In the genomic region with DNA sequence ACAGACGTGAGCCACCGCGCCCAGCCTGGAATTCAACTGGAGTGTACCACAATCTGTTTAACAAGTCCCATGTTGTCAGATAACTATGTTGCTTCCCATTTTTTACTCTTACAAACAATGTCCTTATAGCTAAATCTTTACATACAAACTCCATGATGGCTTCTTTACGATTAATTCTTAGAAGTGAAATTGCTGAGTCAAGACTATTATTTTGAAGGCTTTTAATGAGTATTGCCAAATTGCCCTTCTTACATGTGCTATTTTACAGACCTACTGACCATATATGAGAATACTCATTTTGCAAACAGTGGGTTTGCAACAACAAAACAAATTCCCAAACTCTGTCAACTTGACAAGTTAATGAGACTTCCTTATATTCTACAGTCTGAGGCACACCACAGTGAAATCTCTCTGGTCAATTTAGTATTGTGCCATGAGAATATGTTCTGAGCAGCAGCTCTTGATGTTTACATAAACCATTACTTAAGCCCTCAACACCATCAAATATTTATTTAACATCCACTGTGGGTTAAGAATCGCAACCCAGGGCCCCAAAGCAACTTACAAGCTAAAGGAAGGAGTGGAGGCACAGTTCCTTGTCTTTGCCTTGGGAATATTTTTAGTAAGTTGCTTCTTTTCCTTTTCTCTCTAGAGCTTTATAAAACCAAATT, we compare ENCODE assay signal across 1 cellular context.
TF ChIP-seq lines count a peak whose summit lies in the region.

No MANE protein-coding gene starts in this region.

TF ChIP-seq in HepG2, 621 proteins besides CTCF, POLR2A, EP300 and RAD21 (continued from another document):
- TF ChIP-seq PAX8 (CRISPR knock-in tag; IDR thresholded peaks at IDR 0.05; ENCODE audit: borderline replicate concordance) (no peak), TBX3 (IDR thresholded peaks at IDR 0.05; ENCODE audit: borderline replicate concordance) (no peak), MIER3 (CRISPR knock-in tag; IDR thresholded peaks at IDR 0.05; ENCODE audit: borderline replicate concordance) (0 out of 2 replicates have a peak, but pooled peaks have one; percentile 33), MTA3 (CRISPR knock-in tag; IDR thresholded peaks at IDR 0.05) (no peak), SP5 (CRISPR knock-in tag; IDR thresholded peaks at IDR 0.05; ENCODE audit: borderline replicate concordance, low read depth) (no peak), SP2 (CRISPR knock-in tag; IDR thresholded peaks at IDR 0.05) (no peak), GATAD2A (CRISPR knock-in tag; IDR thresholded peaks at IDR 0.05) (peak; percentile 81), PPARG (CRISPR knock-in tag; conservative IDR thresholded peaks at IDR 0.05) (0 out of 2 replicates have a peak, but pooled peaks have one; percentile 28), STAG1 (CRISPR knock-in tag; IDR thresholded peaks at IDR 0.05) (peak; percentile 11; the same call in 1 of the 2 replicates), PAXIP1 (CRISPR knock-in tag; conservative IDR thresholded peaks at IDR 0.05) (peak; percentile 55), NFIC (IDR thresholded peaks at IDR 0.05; ENCODE audit: low read length) (0 out of 2 replicates have a peak, but pooled peaks have one; percentile 36), ZBTB1 (CRISPR knock-in tag; IDR thresholded peaks at IDR 0.05; ENCODE audit: borderline replicate concordance) (no peak), GFI1 (CRISPR knock-in tag; IDR thresholded peaks at IDR 0.05; ENCODE audit: borderline replicate concordance) (no peak), NCOA2 (CRISPR knock-in tag; IDR thresholded peaks at IDR 0.05) (peak; percentile 49; the same call in 1 of the 2 replicates), HDAC2 (CRISPR knock-in tag; IDR thresholded peaks at IDR 0.05) (peak; percentile 36; the same call in 1 of the 2 replicates), RCOR2 (CRISPR knock-in tag; IDR thresholded peaks at IDR 0.05) (0 out of 2 replicates have a peak, but pooled peaks have one; percentile 55), ZNF672 (CRISPR knock-in tag; IDR thresholded peaks at IDR 0.05) (no peak), ZNF260 (CRISPR knock-in tag; IDR thresholded peaks at IDR 0.05; ENCODE audit: borderline replicate concordance, low read depth) (no peak), ZSCAN21 (CRISPR knock-in tag; IDR thresholded peaks at IDR 0.05; ENCODE audit: borderline replicate concordance) (no peak), ISL2 (CRISPR knock-in tag; IDR thresholded peaks at IDR 0.05) (peak; percentile 75; the same call in 1 of the 2 replicates), KMT2B (CRISPR knock-in tag; IDR thresholded peaks at IDR 0.05) (no peak), NR3C1 (CRISPR knock-in tag; IDR thresholded peaks at IDR 0.05) (no peak), SOX13 (IDR thresholded peaks at IDR 0.05) (no peak), SOX13 (CRISPR knock-in tag; conservative IDR thresholded peaks at IDR 0.05 in 1 of 2, IDR thresholded peaks at IDR 0.05 in 1 of 2) (peak in 1 of 2 experiments; percentile 66; a peak in 2 of 4 replicates), ARID3A (IDR thresholded peaks at IDR 0.05; ENCODE audit: low read depth, low read length) (0 out of 2 replicates have a peak, but pooled peaks have one; percentile 44), POLR2AphosphoS2 (IDR thresholded peaks at IDR 0.05; ENCODE audit: low read depth, low read length) (no peak)
- TF ChIP-seq, protein P1, sequence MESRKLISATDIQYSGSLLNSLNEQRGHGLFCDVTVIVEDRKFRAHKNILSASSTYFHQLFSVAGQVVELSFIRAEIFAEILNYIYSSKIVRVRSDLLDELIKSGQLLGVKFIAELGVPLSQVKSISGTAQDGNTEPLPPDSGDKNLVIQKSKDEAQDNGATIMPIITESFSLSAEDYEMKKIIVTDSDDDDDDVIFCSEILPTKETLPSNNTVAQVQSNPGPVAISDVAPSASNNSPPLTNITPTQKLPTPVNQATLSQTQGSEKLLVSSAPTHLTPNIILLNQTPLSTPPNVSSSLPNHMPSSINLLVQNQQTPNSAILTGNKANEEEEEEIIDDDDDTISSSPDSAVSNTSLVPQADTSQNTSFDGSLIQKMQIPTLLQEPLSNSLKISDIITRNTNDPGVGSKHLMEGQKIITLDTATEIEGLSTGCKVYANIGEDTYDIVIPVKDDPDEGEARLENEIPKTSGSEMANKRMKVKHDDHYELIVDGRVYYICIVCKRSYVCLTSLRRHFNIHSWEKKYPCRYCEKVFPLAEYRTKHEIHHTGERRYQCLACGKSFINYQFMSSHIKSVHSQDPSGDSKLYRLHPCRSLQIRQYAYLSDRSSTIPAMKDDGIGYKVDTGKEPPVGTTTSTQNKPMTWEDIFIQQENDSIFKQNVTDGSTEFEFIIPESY (CRISPR knock-in tag; IDR thresholded peaks at IDR 0.05), result peak; percentile 66
- TF ChIP-seq, protein P2, sequence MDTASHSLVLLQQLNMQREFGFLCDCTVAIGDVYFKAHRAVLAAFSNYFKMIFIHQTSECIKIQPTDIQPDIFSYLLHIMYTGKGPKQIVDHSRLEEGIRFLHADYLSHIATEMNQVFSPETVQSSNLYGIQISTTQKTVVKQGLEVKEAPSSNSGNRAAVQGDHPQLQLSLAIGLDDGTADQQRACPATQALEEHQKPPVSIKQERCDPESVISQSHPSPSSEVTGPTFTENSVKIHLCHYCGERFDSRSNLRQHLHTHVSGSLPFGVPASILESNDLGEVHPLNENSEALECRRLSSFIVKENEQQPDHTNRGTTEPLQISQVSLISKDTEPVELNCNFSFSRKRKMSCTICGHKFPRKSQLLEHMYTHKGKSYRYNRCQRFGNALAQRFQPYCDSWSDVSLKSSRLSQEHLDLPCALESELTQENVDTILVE (CRISPR knock-in tag; IDR thresholded peaks at IDR 0.05), result 0 out of 2 replicates have a peak, but pooled peaks have one; percentile 47
- TF ChIP-seq, protein P3, sequence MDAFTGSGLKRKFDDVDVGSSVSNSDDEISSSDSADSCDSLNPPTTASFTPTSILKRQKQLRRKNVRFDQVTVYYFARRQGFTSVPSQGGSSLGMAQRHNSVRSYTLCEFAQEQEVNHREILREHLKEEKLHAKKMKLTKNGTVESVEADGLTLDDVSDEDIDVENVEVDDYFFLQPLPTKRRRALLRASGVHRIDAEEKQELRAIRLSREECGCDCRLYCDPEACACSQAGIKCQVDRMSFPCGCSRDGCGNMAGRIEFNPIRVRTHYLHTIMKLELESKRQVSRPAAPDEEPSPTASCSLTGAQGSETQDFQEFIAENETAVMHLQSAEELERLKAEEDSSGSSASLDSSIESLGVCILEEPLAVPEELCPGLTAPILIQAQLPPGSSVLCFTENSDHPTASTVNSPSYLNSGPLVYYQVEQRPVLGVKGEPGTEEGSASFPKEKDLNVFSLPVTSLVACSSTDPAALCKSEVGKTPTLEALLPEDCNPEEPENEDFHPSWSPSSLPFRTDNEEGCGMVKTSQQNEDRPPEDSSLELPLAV (CRISPR knock-in tag; conservative IDR thresholded peaks at IDR 0.05; ENCODE audit: low read depth), result no peak
